In the genomic region with DNA sequence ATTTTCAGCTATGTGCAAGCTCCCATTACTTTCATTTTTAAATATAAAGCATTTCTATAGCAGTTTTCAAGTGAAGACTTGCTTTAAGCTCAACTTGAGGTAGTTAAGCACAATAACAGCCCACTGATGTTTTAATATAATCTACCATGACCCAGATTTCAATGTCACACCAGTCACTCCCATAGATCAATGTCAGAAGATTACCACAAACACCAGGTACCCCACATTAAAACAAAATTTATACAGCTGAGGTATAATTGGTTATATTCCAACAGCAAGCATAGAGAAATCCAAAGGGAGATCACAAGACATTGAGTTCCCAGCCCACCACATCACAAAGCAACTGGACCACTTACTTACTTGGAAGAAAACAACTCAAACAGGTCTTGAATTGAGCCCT, we compare ENCODE assay signal across 17 cellular contexts. TPM values are rescaled to one million over a fixed set of nuclear protein-coding genes. Genes with fewer than 3 reads are reported as not detected.
DNase-seq lines count a peak whose midpoint lies in the region; ATAC-seq, FAIRE-seq and TF ChIP-seq lines count a peak whose summit lies in the region.
"Had no signal": no experiment of that assay in that cellular context is flagged by ENCODE, and none has a peak within 500 bp of the region (broad histone marks: within the 10 kb centered on the region; RNA-seq: fewer than 3 reads in every experiment).

No MANE protein-coding gene starts in this region.

- peaks cover 69% of the 10 kb centered on the region for H3K36me3 ChIP-seq in CD4-positive, CD25-positive, alpha-beta regulatory T cell (ENCODE audit: control insufficient read depth, insufficient read depth, low read length)

- DNase-seq in activated CD4-positive, alpha-beta T cell treated with anti-CD3 and anti-CD28 coated beads for 36 hours: no peak
- no peak for DNase-seq in activated CD4-positive, alpha-beta T cell treated with anti-CD3 and anti-CD28 coated beads, Interleukin-2, amount 10 ng/mL, durations not matched to agents 24 days and 14 days
- DNase-seq in CD4-positive, CD25-positive, alpha-beta regulatory T cell: no peak
- DNase-seq in T-helper 17 cell (no peak), endothelial cell (ENCODE audit: low spot score) (no peak), C1 segment of cervical spinal cord (lab: John Stamatoyannopoulos, UW) (no peak), HEK293T (ENCODE audit: extremely low spot score) (no peak), GM12891 (ENCODE audit: insufficient read length, low spot score) (no peak)
- DNase-seq: DND-41, GDM1, KBM-7, NCI-H1048, NCI-H2107, NCI-H345, NCI-H526 treated with DMSO at 0.1 percent for 48 hours had no signal

- H3K27me3 Mint-ChIP-seq in activated CD4-positive, alpha-beta T cell treated with anti-CD3 and anti-CD28 coated beads for 36 hours: no peaks in the 10 kb centered on the region
- H3K27me3 Mint-ChIP-seq in activated CD4-positive, alpha-beta T cell treated with anti-CD3 and anti-CD28 coated beads, Interleukin-2, amount 10 ng/mL, durations not matched to agents 24 days and 14 days: no peaks in the 10 kb centered on the region
- no peaks in the 10 kb centered on the region for H3K27me3 Mint-ChIP-seq in CD4-positive, CD25-positive, alpha-beta regulatory T cell
- H3K27me3 Mint-ChIP-seq in T-helper 17 cell: no peaks in the 10 kb centered on the region
- peaks cover 6% of the 10 kb centered on the region for H3K27me3 Mint-ChIP-seq in endothelial cell (ENCODE audit: unreplicated experiment)

- H3K4me1 ChIP-seq in CD4-positive, CD25-positive, alpha-beta regulatory T cell (ENCODE audit: control insufficient read depth, insufficient read depth, low read length, poor library complexity, severe bottlenecking): peaks cover 29% of the 10 kb centered on the region

- POLR2A ChIA-PET in activated CD4-positive, alpha-beta T cell treated with anti-CD3 and anti-CD28 coated beads for 36 hours (lab: Charles Lee): interaction anchor here (0.6 kb wide), 3 partner anchors 452 to 926 kb away, joined by 3 to 7 read pairs (median 7); a partner anchor contains a TSS
- POLR2A ChIA-PET in HEK293T (lab: Yijun Ruan, JAX): interaction anchor here (0.6 kb wide), 1 partner anchor 23 kb away, joined by 3 read pairs; no protein-coding TSS in a partner anchor

- H3K27ac Mint-ChIP-seq in activated CD4-positive, alpha-beta T cell treated with anti-CD3 and anti-CD28 coated beads for 36 hours: peak overlapping the region; percentile 21
- H3K27ac Mint-ChIP-seq in activated CD4-positive, alpha-beta T cell treated with anti-CD3 and anti-CD28 coated beads, Interleukin-2, amount 10 ng/mL, durations not matched to agents 24 days and 14 days: no peak overlapping the region
- H3K27ac Mint-ChIP-seq in CD4-positive, CD25-positive, alpha-beta regulatory T cell: peak overlapping the region; percentile 12 to 83 (median 15)
- no peak overlapping the region for H3K27ac Mint-ChIP-seq in T-helper 17 cell
- peak overlapping the region; percentile 48 for H3K27ac Mint-ChIP-seq in endothelial cell (ENCODE audit: unreplicated experiment)

- H3K9me3 ChIP-seq in CD4-positive, CD25-positive, alpha-beta regulatory T cell (ENCODE audit: control insufficient read depth in 2 of 2, low read length in 2 of 2): no peaks in the 10 kb centered on the region
- H3K9me3 ChIP-seq in T-helper 17 cell (ENCODE audit: control insufficient read depth, low read length, poor library complexity, severe bottlenecking): no peaks in the 10 kb centered on the region

- no peak for FAIRE-seq in GM12891 (lab: Jason Lieb, UNC)

- no peak for ATAC-seq in activated CD4-positive, alpha-beta T cell treated with anti-CD3 and anti-CD28 coated beads for 36 hours
- no peak for ATAC-seq in CD4-positive, CD25-positive, alpha-beta regulatory T cell (ENCODE audit: low read depth in 2 of 2)
- peak; percentile 76 for ATAC-seq in T-helper 17 cell
- ATAC-seq: HCT116 had no signal

- no peak overlapping the region for H3K4me3 Mint-ChIP-seq in activated CD4-positive, alpha-beta T cell treated with anti-CD3 and anti-CD28 coated beads for 36 hours
- no peak overlapping the region for H3K4me3 Mint-ChIP-seq in activated CD4-positive, alpha-beta T cell treated with anti-CD3 and anti-CD28 coated beads, Interleukin-2, amount 10 ng/mL, durations not matched to agents 24 days and 14 days
- peak overlapping the region in 2 of 4 donors; percentile 16 to 50 for H3K4me3 Mint-ChIP-seq in CD4-positive, CD25-positive, alpha-beta regulatory T cell
- H3K4me3 Mint-ChIP-seq in T-helper 17 cell (peak overlapping the region; percentile 39), endothelial cell (ENCODE audit: unreplicated experiment) (no peak overlapping the region)

- H3K9me3 Mint-ChIP-seq in activated CD4-positive, alpha-beta T cell treated with anti-CD3 and anti-CD28 coated beads for 36 hours (ENCODE audit: low read depth): no peaks in the 10 kb centered on the region
- no peaks in the 10 kb centered on the region for H3K9me3 Mint-ChIP-seq in activated CD4-positive, alpha-beta T cell treated with anti-CD3 and anti-CD28 coated beads, Interleukin-2, amount 10 ng/mL, durations not matched to agents 24 days and 14 days
- H3K9me3 Mint-ChIP-seq in CD4-positive, CD25-positive, alpha-beta regulatory T cell: no peaks in the 10 kb centered on the region
- no peaks in the 10 kb centered on the region for H3K9me3 Mint-ChIP-seq in endothelial cell (ENCODE audit: unreplicated experiment)

- H3K27ac ChIP-seq in CD4-positive, CD25-positive, alpha-beta regulatory T cell (ENCODE audit: insufficient read depth, low read length, poor library complexity, severe bottlenecking): no peak overlapping the region

- CTCF ChIA-PET in activated CD4-positive, alpha-beta T cell treated with anti-CD3 and anti-CD28 coated beads for 36 hours (lab: Charles Lee): interaction anchor here (0.6 kb wide), 1 partner anchor 13 kb away, joined by 4 read pairs; no protein-coding TSS in a partner anchor
- CTCF ChIA-PET in HEK293T (lab: Yijun Ruan, JAX): no interaction called here

- no peak for TF ChIP-seq CTCF in endothelial cell (IDR thresholded peaks at IDR 0.05; ENCODE audit: unreplicated experiment)

- intact Hi-C loops in activated CD4-positive, alpha-beta T cell treated with anti-CD3 and anti-CD28 coated beads for 36 hours (cut with DNase I, micrococcal nuclease): loop anchor here in 1 of 2 experiments (10.0 kb wide), 1 partner anchor 879 kb away; a partner anchor contains a TSS
- intact Hi-C loops in activated CD4-positive, alpha-beta T cell treated with anti-CD3 and anti-CD28 coated beads, Interleukin-2, amount 10 ng/mL, durations not matched to agents 24 days and 14 days (cut with micrococcal nuclease): loop anchor here (10.0 kb wide), 1 partner anchor 1201 kb away; no protein-coding TSS in a partner anchor

- no peak overlapping the region for H3K4me3 ChIP-seq in CD4-positive, CD25-positive, alpha-beta regulatory T cell (ENCODE audit: low read depth, low read length)

- peaks cover 77% of the 10 kb centered on the region for H3K36me3 Mint-ChIP-seq in activated CD4-positive, alpha-beta T cell treated with anti-CD3 and anti-CD28 coated beads for 36 hours (ENCODE audit: low read depth)
- peaks cover 67% of the 10 kb centered on the region for H3K36me3 Mint-ChIP-seq in activated CD4-positive, alpha-beta T cell treated with anti-CD3 and anti-CD28 coated beads, Interleukin-2, amount 10 ng/mL, durations not matched to agents 24 days and 14 days (ENCODE audit: low read depth)
- H3K36me3 Mint-ChIP-seq in CD4-positive, CD25-positive, alpha-beta regulatory T cell: peaks cover 44% of the 10 kb centered on the region
- H3K36me3 Mint-ChIP-seq in T-helper 17 cell (ENCODE audit: low read depth): peaks cover 8% of the 10 kb centered on the region
- peaks cover 20% of the 10 kb centered on the region for H3K36me3 Mint-ChIP-seq in endothelial cell (ENCODE audit: low read depth, unreplicated experiment)

- no peak for TF ChIP-seq POLR2A in GM12891 (IDR thresholded peaks at IDR 0.05; ENCODE audit: low read depth, low read length)

- H3K4me1 Mint-ChIP-seq in activated CD4-positive, alpha-beta T cell treated with anti-CD3 and anti-CD28 coated beads for 36 hours: peaks cover 78% of the 10 kb centered on the region
- H3K4me1 Mint-ChIP-seq in activated CD4-positive, alpha-beta T cell treated with anti-CD3 and anti-CD28 coated beads, Interleukin-2, amount 10 ng/mL, durations not matched to agents 24 days and 14 days: peaks cover 44% of the 10 kb centered on the region
- H3K4me1 Mint-ChIP-seq in CD4-positive, CD25-positive, alpha-beta regulatory T cell: peaks cover 33 to 62% (median 53%) of the 10 kb centered on the region in 4 donors
- H3K4me1 Mint-ChIP-seq in T-helper 17 cell: peaks cover 38% of the 10 kb centered on the region
- peaks cover 8% of the 10 kb centered on the region for H3K4me1 Mint-ChIP-seq in endothelial cell (ENCODE audit: unreplicated experiment)

- no peaks in the 10 kb centered on the region for H3K27me3 ChIP-seq in CD4-positive, CD25-positive, alpha-beta regulatory T cell (ENCODE audit: control insufficient read depth, insufficient read depth, low read length)

TF ChIP-seq in HEK293T, 16 proteins besides CTCF, POLR2A, EP300 and RAD21 (continues in another document):
- TF ChIP-seq ARNT (IDR thresholded peaks at IDR 0.05): no peak
- TF ChIP-seq TARDBP (IDR thresholded peaks at IDR 0.05): no peak
- no peak for TF ChIP-seq HDGF (IDR thresholded peaks at IDR 0.05; ENCODE audit: borderline replicate concordance)
- no peak for TF ChIP-seq FOXM1 (IDR thresholded peaks at IDR 0.05; ENCODE audit: borderline replicate concordance)

TF ChIP-seq in GM12891, 5 proteins besides CTCF, POLR2A, EP300 and RAD21 (continues in another document):
- TF ChIP-seq SPI1 (IDR thresholded peaks at IDR 0.05; ENCODE audit: low read depth, low read length) (no peak), POLR2AphosphoS5 (IDR thresholded peaks at IDR 0.05; ENCODE audit: low read depth, low read length) (no peak), PAX5 (IDR thresholded peaks at IDR 0.05; ENCODE audit: insufficient read depth, low read length, severe bottlenecking) (no peak)

RNA-seq across cellular contexts. Expression of a gene that starts 22.8 kb away (rescaled TPM):
- total RNA-seq in activated CD4-positive, alpha-beta T cell treated with anti-CD3 and anti-CD28 coated beads for 36 hours: 10 to 100 TPM; 34.3 to 43.0 TPM
- 18.4 and 18.9 TPM in 2 replicates for total RNA-seq in activated CD4-positive, alpha-beta T cell treated with anti-CD3 and anti-CD28 coated beads, Interleukin-2, amount 10 ng/mL, durations not matched to agents 24 days and 14 days
- total RNA-seq in CD4-positive, CD25-positive, alpha-beta regulatory T cell: 17.0 TPM
- polyA plus RNA-seq in CD4-positive, CD25-positive, alpha-beta regulatory T cell: 10 to 100 TPM; 18.1 to 25.7 (median 21.1) TPM
- total RNA-seq in T-helper 17 cell: 10 to 100 TPM; 16.7 to 20.4 TPM
- total RNA-seq in endothelial cell (ENCODE audit: unreplicated experiment): 19.4 TPM
- 17.8 TPM for polyA plus RNA-seq in GM12891 (2012; ENCODE audit: low read depth, missing spikeins)

RNA-seq across cellular contexts. Expression of a gene that starts 38.7 kb away (rescaled TPM):
- total RNA-seq in activated CD4-positive, alpha-beta T cell treated with anti-CD3 and anti-CD28 coated beads for 36 hours: 1 to 10 TPM; 1.4 to 1.5 TPM
- total RNA-seq in activated CD4-positive, alpha-beta T cell treated with anti-CD3 and anti-CD28 coated beads, Interleukin-2, amount 10 ng/mL, durations not matched to agents 24 days and 14 days: 3.8 TPM in 2 replicates
- 7.5 TPM for total RNA-seq in CD4-positive, CD25-positive, alpha-beta regulatory T cell
- 1 to 10 TPM; 3.9 to 5.2 (median 4.6) TPM for polyA plus RNA-seq in CD4-positive, CD25-positive, alpha-beta regulatory T cell
- total RNA-seq in T-helper 17 cell (10 to 100 TPM in 1 of 2 donors, 1 to 10 TPM in 1; 7.1 to 12.8 TPM), endothelial cell (ENCODE audit: unreplicated experiment) (0.18 TPM)
- polyA plus RNA-seq in GM12891 (2012; ENCODE audit: low read depth, missing spikeins): 0.85 TPM
- total RNA-seq: A172 had no signal

Comparison
In these comparisons a context has a peak if more than half of its experiments do, and no peak if none do; other contexts are left out.
1. H3K27ac Mint-ChIP-seq: peak in activated CD4-positive, alpha-beta T cell treated with anti-CD3 and anti-CD28 coated beads for 36 hours (single experiment), CD4-positive, CD25-positive, alpha-beta regulatory T cell (3 of 3) and endothelial cell (single experiment); none in activated CD4-positive, alpha-beta T cell treated with anti-CD3 and anti-CD28 coated beads, Interleukin-2, amount 10 ng/mL, durations not matched to agents 24 days and 14 days (single experiment) and T-helper 17 cell (single experiment).